ENCODE assay signal across 8 cellular contexts in the genomic region with DNA sequence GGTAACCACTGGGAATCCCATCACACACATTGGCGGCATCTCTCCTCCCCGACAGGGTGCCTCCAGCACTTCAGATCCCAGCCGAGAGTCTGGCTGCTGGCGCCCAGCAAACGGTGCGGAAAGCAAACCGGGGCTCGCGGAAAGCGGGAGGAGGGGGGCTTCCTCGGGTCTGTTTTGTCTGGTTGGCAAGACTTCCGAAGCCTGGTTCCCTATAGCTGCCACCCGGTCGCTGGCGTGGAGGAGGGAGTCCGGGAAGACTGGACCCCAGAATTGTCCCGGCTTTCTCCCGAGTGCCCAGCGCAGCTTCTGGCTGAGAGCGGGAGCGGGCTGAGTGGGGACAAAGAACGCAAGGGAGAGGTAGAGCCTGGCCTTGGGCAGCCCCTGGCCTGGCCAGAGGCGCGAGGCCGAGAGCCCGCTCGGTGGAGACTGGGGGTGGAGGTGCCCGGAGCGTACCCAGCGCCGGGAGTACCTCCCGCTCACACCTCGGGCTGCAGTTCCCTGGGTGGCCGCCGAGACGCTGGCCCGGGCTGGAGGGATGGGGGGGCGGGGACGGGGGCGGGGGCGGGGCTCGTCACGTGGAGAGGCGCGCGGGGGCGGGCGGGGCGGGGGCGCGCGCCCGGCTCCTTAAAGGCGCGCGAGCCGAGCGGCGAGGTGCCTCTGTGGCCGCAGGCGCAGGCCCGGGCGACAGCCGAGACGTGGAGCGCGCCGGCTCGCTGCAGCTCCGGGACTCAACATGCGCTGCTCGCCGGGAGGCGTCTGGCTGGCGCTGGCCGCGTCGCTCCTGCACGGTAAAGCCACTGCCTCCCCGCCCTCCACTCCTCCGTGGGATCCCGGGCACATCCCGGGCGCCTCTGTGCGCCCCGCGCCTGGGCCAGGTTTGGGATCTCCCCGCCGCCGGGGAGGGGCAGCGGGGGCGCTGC. TPM values are rescaled to one million over a fixed set of nuclear protein-coding genes. Genes with fewer than 3 reads are reported as not detected.
A peak's percentile ranks its signal among the peaks of the same experiment; 100 is the strongest.
DNase-seq lines count a peak whose midpoint lies in the region; ATAC-seq, FAIRE-seq and TF ChIP-seq lines count a peak whose summit lies in the region.

A gene (plus strand): TSS at position 654 of the 920 bp plus-strand sequence. CDS start 80 bp downstream, at position 734.

- H4K20me1 ChIP-seq in K562 (replicated peaks; ENCODE audit: control insufficient read depth, insufficient read depth, low read length): 0 out of 2 replicates have a peak, but pooled peaks cover 3% of the 10 kb centered on the region

- POLR2A ChIA-PET in K562 (lab: Yijun Ruan, JAX): no interaction called here

- TF ChIP-seq EP300 in K562 (IDR thresholded peaks at IDR 0.05; ENCODE audit: low read length): no peak

- H3K27me3 Mint-ChIP-seq in activated naive CD4-positive, alpha-beta T cell treated with anti-CD3 and anti-CD28 coated beads for 36 hours (ENCODE audit: low read depth): peaks cover 51% of the 10 kb centered on the region

- intact Hi-C loops in activated naive CD4-positive, alpha-beta T cell treated with anti-CD3 and anti-CD28 coated beads for 36 hours (cut with micrococcal nuclease): no loop called here
- intact Hi-C loops in K562 (cut with micrococcal nuclease): no loop called here

- H3K36me3 Mint-ChIP-seq in activated naive CD4-positive, alpha-beta T cell treated with anti-CD3 and anti-CD28 coated beads for 36 hours (ENCODE audit: low read depth): no peaks in the 10 kb centered on the region

- peak within 1 kb of the TSS; percentile 31; the same call in 1 of the 2 replicates for H3K4me3 ChIP-seq in K562
- peak within 1 kb of the TSS; percentile 84 for H3K4me3 ChIP-seq in iPS-20b (ENCODE audit: low read length)
- peak within 1 kb of the TSS; percentile 47 for H3K4me3 ChIP-seq in skeletal muscle cell (ENCODE audit: low read depth, low read length)

- no peak within 1 kb of the TSS for H3K27ac ChIP-seq in K562 (ENCODE audit: extremely low read depth, low read depth, low read length)
- no peak within 1 kb of the TSS for H3K27ac ChIP-seq in iPS-20b (ENCODE audit: low read length)

- DNase-seq in activated naive CD4-positive, alpha-beta T cell treated with anti-CD3 and anti-CD28 coated beads for 36 hours: peak; percentile 19
- DNase-seq in activated naive CD4-positive, alpha-beta T cell treated with Interleukin-2 at 50 U/mL for 16 hours: no peak
- DNase-seq in NCI-H774 (lab: John Stamatoyannopoulos, UW) (peak; percentile 47), K562 (ENCODE audit: extremely low read depth in 1 of 4, low spot score in 3 of 4) (peak; percentile 55 to 89 (median 85)), skeletal muscle cell (ENCODE audit: low read depth) (no peak), A172 (ENCODE audit: low spot score) (no peak)

- FAIRE-seq in K562 (lab: Jason Lieb, UNC): no peak

- no peak for TF ChIP-seq POLR2A in K562 (conservative IDR thresholded peaks at IDR 0.05)

- H3K27me3 ChIP-seq in K562 (ENCODE audit: control insufficient read depth in 2 of 2, insufficient read depth in 2 of 2, low read length in 2 of 2) (peaks cover 8 to 28% of the 10 kb centered on the region in 2 experiments; a peak in 4 of 5 replicates), iPS-20b (ENCODE audit: insufficient read depth, low read length) (peaks cover 42% of the 10 kb centered on the region)

- peak within 1 kb of the TSS in 1 of 2 experiments; percentile 82; a peak in 2 of 4 replicates for H3K9ac ChIP-seq in K562 (ENCODE audit: insufficient read depth in 1 of 2, low read depth in 2 of 2, low read length in 2 of 2)
- H3K9ac ChIP-seq in iPS-20b (ENCODE audit: low read depth, low read length): peak within 1 kb of the TSS; percentile 69; the same call in 1 of the 2 replicates

- no peaks in the 10 kb centered on the region for H3K36me3 ChIP-seq in K562 (ENCODE audit: control insufficient read depth, insufficient read depth, low read length)
- no peaks in the 10 kb centered on the region for H3K36me3 ChIP-seq in iPS-20b (ENCODE audit: insufficient read depth, low read depth, low read length)

- peak; percentile 66 for ATAC-seq in HG02981 (IDR thresholded peaks at IDR 0.05; ENCODE audit: unreplicated experiment)
- peak; percentile 98 for ATAC-seq in K562

- TF ChIP-seq CTCF in K562 (IDR thresholded peaks at IDR 0.05 in 2 of 3, conservative IDR thresholded peaks at IDR 0.05 in 1 of 3; ENCODE audit: insufficient read depth in 2 of 3, low read depth in 1 of 3, low read length in 3 of 3): peak in 1 of 3 experiments; percentile 18; a peak in 1 of 6 replicates

- BruUV-seq in K562 (replicated peaks; lab: Mats Ljungman, UMichigan): no TSS peak

- peak within 1 kb of the TSS; percentile 48 for H3K4me3 Mint-ChIP-seq in activated naive CD4-positive, alpha-beta T cell treated with anti-CD3 and anti-CD28 coated beads for 36 hours

- no peak for TF ChIP-seq RAD21 in K562 (CRISPR knock-in tag; conservative IDR thresholded peaks at IDR 0.05 in 1 of 2, IDR thresholded peaks at IDR 0.05 in 1 of 2)

- 12% methylated on average over 40 of the region's 92 CpGs for WGBS in K562 (ENCODE audit: insufficient coverage, low coverage, missing lambda C conversion rate)

- no peaks in the 10 kb centered on the region for H3K9me3 Mint-ChIP-seq in activated naive CD4-positive, alpha-beta T cell treated with anti-CD3 and anti-CD28 coated beads for 36 hours

- H3K4me1 Mint-ChIP-seq in activated naive CD4-positive, alpha-beta T cell treated with anti-CD3 and anti-CD28 coated beads for 36 hours (ENCODE audit: low read depth): peaks cover 3% of the 10 kb centered on the region

- H3K9me3 ChIP-seq in K562 (replicated peaks; ENCODE audit: control insufficient read depth, insufficient read depth, low read depth, low read length) (no peaks in the 10 kb centered on the region), iPS-20b (ENCODE audit: insufficient read depth, low read depth, low read length) (no peaks in the 10 kb centered on the region)

- H3K4me1 ChIP-seq in K562 (replicated peaks in 1 of 2; ENCODE audit: control insufficient read depth in 2 of 2, insufficient read depth in 2 of 2, low read length in 2 of 2): peaks cover 0 to 13% of the 10 kb centered on the region in 2 experiments; a peak in 2 of 5 replicates
- H3K4me1 ChIP-seq in iPS-20b (ENCODE audit: insufficient read depth, low read length): peaks cover 9% of the 10 kb centered on the region

- no peaks in the 10 kb centered on the region for H3K9me1 ChIP-seq in K562 (ENCODE audit: control insufficient read depth, insufficient read depth, low read length)

- H3K4me2 ChIP-seq in K562 (ENCODE audit: insufficient read depth, low read length): no peak within 1 kb of the TSS; the same call in none of the 2 replicates

- H3K79me2 ChIP-seq in K562 (ENCODE audit: control insufficient read depth, insufficient read depth, low read length): no peaks in the 10 kb centered on the region

- CTCF ChIA-PET in activated naive CD4-positive, alpha-beta T cell treated with anti-CD3 and anti-CD28 coated beads for 36 hours (lab: Charles Lee): interaction anchor here (0.5 to 1.2 kb wide), 3 partner anchors 26 to 54 kb away, joined by 3 to 4 read pairs (median 4); no protein-coding TSS in a partner anchor
- CTCF ChIA-PET in K562 (lab: Yijun Ruan, JAX; ENCODE audit: low intra/inter-chr PET ratio): no interaction called here

- peak within 1 kb of the TSS; percentile 32; the same call in 1 of the 2 replicates for H2AFZ ChIP-seq in K562 (ENCODE audit: low read depth, low read length)

- no peak within 1 kb of the TSS for H3K27ac Mint-ChIP-seq in activated naive CD4-positive, alpha-beta T cell treated with anti-CD3 and anti-CD28 coated beads for 36 hours

- in situ Hi-C loops in K562 (cut with MboI): no loop called here

TF ChIP-seq in K562, 482 proteins besides CTCF, POLR2A, EP300 and RAD21 (continues in another document):
- TF ChIP-seq, protein P1, sequence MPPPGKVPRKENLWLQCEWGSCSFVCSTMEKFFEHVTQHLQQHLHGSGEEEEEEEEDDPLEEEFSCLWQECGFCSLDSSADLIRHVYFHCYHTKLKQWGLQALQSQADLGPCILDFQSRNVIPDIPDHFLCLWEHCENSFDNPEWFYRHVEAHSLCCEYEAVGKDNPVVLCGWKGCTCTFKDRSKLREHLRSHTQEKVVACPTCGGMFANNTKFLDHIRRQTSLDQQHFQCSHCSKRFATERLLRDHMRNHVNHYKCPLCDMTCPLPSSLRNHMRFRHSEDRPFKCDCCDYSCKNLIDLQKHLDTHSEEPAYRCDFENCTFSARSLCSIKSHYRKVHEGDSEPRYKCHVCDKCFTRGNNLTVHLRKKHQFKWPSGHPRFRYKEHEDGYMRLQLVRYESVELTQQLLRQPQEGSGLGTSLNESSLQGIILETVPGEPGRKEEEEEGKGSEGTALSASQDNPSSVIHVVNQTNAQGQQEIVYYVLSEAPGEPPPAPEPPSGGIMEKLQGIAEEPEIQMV (tag; conservative IDR thresholded peaks at IDR 0.05; ENCODE audit: low read depth): no peak

RNA-seq across cellular contexts. Expression of the gene that starts here (rescaled TPM):
- not detected for total RNA-seq in activated naive CD4-positive, alpha-beta T cell treated with anti-CD3 and anti-CD28 coated beads for 36 hours
- 0.26 and 0.35 TPM in 2 replicates for total RNA-seq in K562 (2011; cell fraction: chromatin; rRNA removed; ENCODE audit: low replicate concordance)
- 1.0 TPM in 1 of 2 replicates, not detected in the other for total RNA-seq in K562 (2011; cell fraction: nucleolus; rRNA removed)
- total RNA-seq in K562 (2011; cell fraction: nucleoplasm; rRNA removed): 0.46 and 0.59 TPM in 2 replicates
- total RNA-seq in K562 (2014; rRNA removed) (0.29 TPM in 1 of 2 replicates, not detected in the other), K562 (2014; rRNA removed; fragmentation: Illumina TruSeq; extraction: Trizol) (not detected in 2 replicates), K562 (2015; rRNA removed; fragmentation: Illumina TruSeq; extraction: Trizol) (not detected in 2 replicates), K562 (2021) (not detected in 2 replicates)
- polyA plus RNA-seq in K562 (2011; rRNA removed) (0.04 TPM in 1 of 2 replicates, not detected in the other), K562 (2014; fragmentation: Illumina TruSeq; extraction: Trizol) (not detected in 2 replicates), K562 (2014; fragmentation: Nextera tagmentation; extraction: Ambion mirVana) (not detected), K562 (2014; rRNA removed) (not detected in 2 replicates)
- polyA plus RNA-seq in K562 (2011; cell fraction: cytosol; rRNA removed): 0.16 TPM in 1 of 2 replicates, not detected in the other
- 0.04 and 0.24 TPM in 2 replicates for polyA plus RNA-seq in K562 (2011; cell fraction: nucleus; rRNA removed)
- 0.03 and 0.28 TPM in 2 replicates for polyA plus RNA-seq in K562 (2012)
- polyA minus RNA-seq in K562 (2011; rRNA and poly(A)+ RNA removed): not detected in 2 replicates
- polyA minus RNA-seq in K562 (2011; cell fraction: cytosol; rRNA and poly(A)+ RNA removed): not detected in 2 replicates
- under 0.01 TPM in 1 of 2 replicates, not detected in the other for polyA minus RNA-seq in K562 (2011; cell fraction: nucleus; rRNA and poly(A)+ RNA removed)
- 0.10 and 0.19 TPM in 2 replicates for total RNA-seq in A172 (2014; rRNA removed; shearing (Covaris generic))

Comparison
In these comparisons a context has a peak if more than half of its experiments do, and no peak if none do; other contexts are left out.
1. Peak in DNase-seq in activated naive CD4-positive, alpha-beta T cell treated with anti-CD3 and anti-CD28 coated beads for 36 hours; RNA of the gene not detected or under 1 TPM.
2. DNase-seq: peak in NCI-H774 (single experiment) and K562 (4 of 4); none in activated naive CD4-positive, alpha-beta T cell treated with Interleukin-2 at 50 U/mL for 16 hours (single experiment), skeletal muscle cell (single experiment) and A172 (single experiment).
3. H3K4me3 ChIP-seq: peak in every context shown above with its lines; median percentile 84 in iPS-20b; 47 in skeletal muscle cell; 31 in K562.